Comparison of ENCODE assay signal across 1 cellular context in the genomic region with DNA sequence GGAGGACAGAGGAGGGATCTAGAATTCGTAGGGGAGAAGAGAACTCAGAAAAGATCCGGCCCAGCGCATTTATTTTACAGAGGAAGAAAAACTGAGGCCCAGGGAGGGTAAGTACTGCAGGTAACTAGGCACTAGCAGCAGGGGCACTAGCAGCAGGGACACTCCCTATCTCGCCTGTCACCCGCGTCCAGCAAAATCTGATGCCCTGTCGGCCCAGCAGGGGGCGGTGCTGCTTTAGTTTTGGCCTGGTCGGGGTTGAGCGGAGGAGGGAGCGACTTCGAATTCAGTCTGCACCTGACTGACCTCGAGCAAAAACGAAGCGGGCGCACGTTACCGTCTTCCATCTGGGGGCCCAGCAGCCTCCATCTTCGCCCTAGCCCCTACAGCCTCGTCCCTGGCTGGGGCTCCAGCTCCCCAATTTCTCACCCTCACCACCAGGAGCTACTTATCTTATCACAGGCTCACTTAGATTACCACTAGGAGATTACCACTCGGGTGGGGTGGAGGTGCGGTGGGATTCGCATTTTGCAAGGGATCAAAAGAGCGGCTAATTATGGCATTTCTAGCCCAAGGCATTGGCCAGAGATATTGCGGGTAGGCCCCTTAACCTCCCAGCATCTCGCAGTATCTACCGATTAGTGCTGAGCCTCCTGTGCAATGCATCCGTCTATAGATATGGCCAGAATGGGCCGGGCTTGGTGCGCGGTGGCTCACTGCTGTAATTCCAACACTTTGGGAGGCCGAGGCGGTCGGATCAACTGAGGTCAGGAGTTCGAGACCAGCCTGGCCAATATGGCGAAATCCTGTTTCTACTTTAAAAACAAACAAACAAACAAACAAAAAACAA.
TF ChIP-seq lines count a peak whose summit lies in the region.

No MANE protein-coding gene starts in this region.

TF ChIP-seq in GM12878, 131 proteins besides CTCF, POLR2A, EP300 and RAD21 (continued from another document):
- TF ChIP-seq, protein P1, sequence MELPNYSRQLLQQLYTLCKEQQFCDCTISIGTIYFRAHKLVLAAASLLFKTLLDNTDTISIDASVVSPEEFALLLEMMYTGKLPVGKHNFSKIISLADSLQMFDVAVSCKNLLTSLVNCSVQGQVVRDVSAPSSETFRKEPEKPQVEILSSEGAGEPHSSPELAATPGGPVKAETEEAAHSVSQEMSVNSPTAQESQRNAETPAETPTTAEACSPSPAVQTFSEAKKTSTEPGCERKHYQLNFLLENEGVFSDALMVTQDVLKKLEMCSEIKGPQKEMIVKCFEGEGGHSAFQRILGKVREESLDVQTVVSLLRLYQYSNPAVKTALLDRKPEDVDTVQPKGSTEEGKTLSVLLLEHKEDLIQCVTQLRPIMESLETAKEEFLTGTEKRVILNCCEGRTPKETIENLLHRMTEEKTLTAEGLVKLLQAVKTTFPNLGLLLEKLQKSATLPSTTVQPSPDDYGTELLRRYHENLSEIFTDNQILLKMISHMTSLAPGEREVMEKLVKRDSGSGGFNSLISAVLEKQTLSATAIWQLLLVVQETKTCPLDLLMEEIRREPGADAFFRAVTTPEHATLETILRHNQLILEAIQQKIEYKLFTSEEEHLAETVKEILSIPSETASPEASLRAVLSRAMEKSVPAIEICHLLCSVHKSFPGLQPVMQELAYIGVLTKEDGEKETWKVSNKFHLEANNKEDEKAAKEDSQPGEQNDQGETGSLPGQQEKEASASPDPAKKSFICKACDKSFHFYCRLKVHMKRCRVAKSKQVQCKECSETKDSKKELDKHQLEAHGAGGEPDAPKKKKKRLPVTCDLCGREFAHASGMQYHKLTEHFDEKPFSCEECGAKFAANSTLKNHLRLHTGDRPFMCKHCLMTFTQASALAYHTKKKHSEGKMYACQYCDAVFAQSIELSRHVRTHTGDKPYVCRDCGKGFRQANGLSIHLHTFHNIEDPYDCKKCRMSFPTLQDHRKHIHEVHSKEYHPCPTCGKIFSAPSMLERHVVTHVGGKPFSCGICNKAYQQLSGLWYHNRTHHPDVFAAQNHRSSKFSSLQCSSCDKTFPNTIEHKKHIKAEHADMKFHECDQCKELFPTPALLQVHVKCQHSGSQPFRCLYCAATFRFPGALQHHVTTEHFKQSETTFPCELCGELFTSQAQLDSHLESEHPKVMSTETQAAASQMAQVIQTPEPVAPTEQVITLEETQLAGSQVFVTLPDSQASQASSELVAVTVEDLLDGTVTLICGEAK (IDR thresholded peaks at IDR 0.05; ENCODE audit: borderline replicate concordance) = no peak
- TF ChIP-seq BHLHE40 (IDR thresholded peaks at IDR 0.05; ENCODE audit: borderline replicate concordance in 1 of 2, low read depth in 2 of 2, low read length in 1 of 2) (peak; percentile 53 to 61; a peak in 2 of 4 replicates), SMC3 (IDR thresholded peaks at IDR 0.05; ENCODE audit: borderline replicate concordance, low read length) (peak; percentile 88), SMARCA5 (IDR thresholded peaks at IDR 0.05) (0 out of 2 replicates have a peak, but pooled peaks have one; percentile 41), RCOR1 (conservative IDR thresholded peaks at IDR 0.05; ENCODE audit: low read depth, low read length) (0 out of 2 replicates have a peak, but pooled peaks have one; percentile 66), RFX5 (IDR thresholded peaks at IDR 0.05; ENCODE audit: low read depth, low read length) (no peak), TAF1 (IDR thresholded peaks at IDR 0.05; ENCODE audit: borderline replicate concordance, low read depth, low read length) (no peak), HDAC2 (IDR thresholded peaks at IDR 0.05) (no peak), POU2F2 (IDR thresholded peaks at IDR 0.05; ENCODE audit: borderline replicate concordance, low read depth, low read length) (peak; percentile 60; the same call in 1 of the 3 replicates), FOS (IDR thresholded peaks at IDR 0.05; ENCODE audit: borderline replicate concordance, extremely low read depth, insufficient read length) (no peak), YY1 (IDR thresholded peaks at IDR 0.05; ENCODE audit: low read depth, low read length) (peak; percentile 62; the same call in 1 of the 2 replicates), CBX5 (IDR thresholded peaks at IDR 0.05; ENCODE audit: low read depth) (no peak), PAX5 (IDR thresholded peaks at IDR 0.05; ENCODE audit: borderline replicate concordance, low read depth, low read length) (peak; percentile 52; the same call in 1 of the 2 replicates), EZH2 (IDR thresholded peaks at IDR 0.05; ENCODE audit: borderline replicate concordance, control insufficient read depth, low read depth, low read length) (0 out of 2 replicates have a peak, but pooled peaks have one; percentile 64)
- TF ChIP-seq, protein P2, sequence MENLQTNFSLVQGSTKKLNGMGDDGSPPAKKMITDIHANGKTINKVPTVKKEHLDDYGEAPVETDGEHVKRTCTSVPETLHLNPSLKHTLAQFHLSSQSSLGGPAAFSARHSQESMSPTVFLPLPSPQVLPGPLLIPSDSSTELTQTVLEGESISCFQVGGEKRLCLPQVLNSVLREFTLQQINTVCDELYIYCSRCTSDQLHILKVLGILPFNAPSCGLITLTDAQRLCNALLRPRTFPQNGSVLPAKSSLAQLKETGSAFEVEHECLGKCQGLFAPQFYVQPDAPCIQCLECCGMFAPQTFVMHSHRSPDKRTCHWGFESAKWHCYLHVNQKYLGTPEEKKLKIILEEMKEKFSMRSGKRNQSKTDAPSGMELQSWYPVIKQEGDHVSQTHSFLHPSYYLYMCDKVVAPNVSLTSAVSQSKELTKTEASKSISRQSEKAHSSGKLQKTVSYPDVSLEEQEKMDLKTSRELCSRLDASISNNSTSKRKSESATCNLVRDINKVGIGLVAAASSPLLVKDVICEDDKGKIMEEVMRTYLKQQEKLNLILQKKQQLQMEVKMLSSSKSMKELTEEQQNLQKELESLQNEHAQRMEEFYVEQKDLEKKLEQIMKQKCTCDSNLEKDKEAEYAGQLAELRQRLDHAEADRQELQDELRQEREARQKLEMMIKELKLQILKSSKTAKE (IDR thresholded peaks at IDR 0.05; ENCODE audit: low read depth, poor library complexity, severe bottlenecking) = peak; percentile 59
- TF ChIP-seq, protein P3, sequence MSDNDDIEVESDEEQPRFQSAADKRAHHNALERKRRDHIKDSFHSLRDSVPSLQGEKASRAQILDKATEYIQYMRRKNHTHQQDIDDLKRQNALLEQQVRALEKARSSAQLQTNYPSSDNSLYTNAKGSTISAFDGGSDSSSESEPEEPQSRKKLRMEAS (IDR thresholded peaks at IDR 0.05; ENCODE audit: low read depth, low read length) = peak; percentile 26; the same call in 1 of the 2 replicates
- TF ChIP-seq, protein P4, sequence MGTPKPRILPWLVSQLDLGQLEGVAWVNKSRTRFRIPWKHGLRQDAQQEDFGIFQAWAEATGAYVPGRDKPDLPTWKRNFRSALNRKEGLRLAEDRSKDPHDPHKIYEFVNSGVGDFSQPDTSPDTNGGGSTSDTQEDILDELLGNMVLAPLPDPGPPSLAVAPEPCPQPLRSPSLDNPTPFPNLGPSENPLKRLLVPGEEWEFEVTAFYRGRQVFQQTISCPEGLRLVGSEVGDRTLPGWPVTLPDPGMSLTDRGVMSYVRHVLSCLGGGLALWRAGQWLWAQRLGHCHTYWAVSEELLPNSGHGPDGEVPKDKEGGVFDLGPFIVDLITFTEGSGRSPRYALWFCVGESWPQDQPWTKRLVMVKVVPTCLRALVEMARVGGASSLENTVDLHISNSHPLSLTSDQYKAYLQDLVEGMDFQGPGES (IDR thresholded peaks at IDR 0.05) = no peak
- TF ChIP-seq, protein P5, sequence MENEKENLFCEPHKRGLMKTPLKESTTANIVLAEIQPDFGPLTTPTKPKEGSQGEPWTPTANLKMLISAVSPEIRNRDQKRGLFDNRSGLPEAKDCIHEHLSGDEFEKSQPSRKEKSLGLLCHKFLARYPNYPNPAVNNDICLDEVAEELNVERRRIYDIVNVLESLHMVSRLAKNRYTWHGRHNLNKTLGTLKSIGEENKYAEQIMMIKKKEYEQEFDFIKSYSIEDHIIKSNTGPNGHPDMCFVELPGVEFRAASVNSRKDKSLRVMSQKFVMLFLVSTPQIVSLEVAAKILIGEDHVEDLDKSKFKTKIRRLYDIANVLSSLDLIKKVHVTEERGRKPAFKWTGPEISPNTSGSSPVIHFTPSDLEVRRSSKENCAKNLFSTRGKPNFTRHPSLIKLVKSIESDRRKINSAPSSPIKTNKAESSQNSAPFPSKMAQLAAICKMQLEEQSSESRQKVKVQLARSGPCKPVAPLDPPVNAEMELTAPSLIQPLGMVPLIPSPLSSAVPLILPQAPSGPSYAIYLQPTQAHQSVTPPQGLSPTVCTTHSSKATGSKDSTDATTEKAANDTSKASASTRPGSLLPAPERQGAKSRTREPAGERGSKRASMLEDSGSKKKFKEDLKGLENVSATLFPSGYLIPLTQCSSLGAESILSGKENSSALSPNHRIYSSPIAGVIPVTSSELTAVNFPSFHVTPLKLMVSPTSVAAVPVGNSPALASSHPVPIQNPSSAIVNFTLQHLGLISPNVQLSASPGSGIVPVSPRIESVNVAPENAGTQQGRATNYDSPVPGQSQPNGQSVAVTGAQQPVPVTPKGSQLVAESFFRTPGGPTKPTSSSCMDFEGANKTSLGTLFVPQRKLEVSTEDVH (IDR thresholded peaks at IDR 0.05; ENCODE audit: low read depth, partially characterized antibody) = no peak
TF ChIP-seq in GM12878: peak in this region for 15.
